22 cellular contexts compared by ENCODE assay signal in genomic region chr11:95502522-95502921, GRCh38.
"Had no signal": no experiment of that assay in that cellular context is flagged by ENCODE, and none has a peak within 500 bp of the region (broad histone marks: within the 10 kb centered on the region; RNA-seq: fewer than 3 reads in every experiment).

No MANE protein-coding gene starts in this region.

- ATAC-seq: effector memory CD8-positive, alpha-beta T cell; gastrocnemius medialis; left lung; lower lobe of right lung; mucosa of descending colon had no signal

- H3K4me3 ChIP-seq: colonic mucosa, esophagus squamous epithelium, gastrocnemius medialis, heart right ventricle, left lung, lower lobe of right lung, mucosa of descending colon had no signal

- DNase-seq: colonic mucosa; cortex of kidney; effector CD8-positive, alpha-beta T cell; effector memory CD8-positive, alpha-beta T cell; endodermal cell; erythroblast; esophagus squamous epithelium; foreskin melanocyte; gastrocnemius medialis; glutamatergic neuron; head of caudate nucleus; hippocampal formation; left cardiac atrium; left lung; left ventricle myocardium superior; lower lobe of right lung; mesenchymal stem cell; mucosa of descending colon had no signal

- H3K27ac ChIP-seq: colonic mucosa, epithelial cell of prostate, esophagus squamous epithelium, gastrocnemius medialis, left lung, lower lobe of right lung had no signal

- H3K4me3 Mint-ChIP-seq: dendritic cell treated with granulocyte-macrophage colony-stimulating factor and Interleukin-4, amounts not matched to agents 40 ng/mL and 50 ng/mL, for 4 days; effector memory CD8-positive, alpha-beta T cell; endodermal cell; mesothelial cell of epicardium had no signal

- H3K36me3 Mint-ChIP-seq: mesothelial cell of epicardium had no signal

- H3K27me3 ChIP-seq: colonic mucosa, gastrocnemius medialis, left lung had no signal

- H3K36me3 ChIP-seq: colonic mucosa, esophagus squamous epithelium, gastrocnemius medialis, heart right ventricle, left lung, lower lobe of right lung had no signal

- H3K27ac Mint-ChIP-seq: dendritic cell treated with granulocyte-macrophage colony-stimulating factor and Interleukin-4, amounts not matched to agents 40 ng/mL and 50 ng/mL, for 4 days; effector memory CD8-positive, alpha-beta T cell; endodermal cell; mesothelial cell of epicardium had no signal

- H3K4me1 ChIP-seq: colonic mucosa, gastrocnemius medialis, left lung had no signal

- H3K9me3 Mint-ChIP-seq: dendritic cell treated with granulocyte-macrophage colony-stimulating factor and Interleukin-4, amounts not matched to agents 40 ng/mL and 50 ng/mL, for 4 days; effector memory CD8-positive, alpha-beta T cell; endodermal cell; mesothelial cell of epicardium had no signal

- H3K9me3 ChIP-seq: colonic mucosa, esophagus squamous epithelium, gastrocnemius medialis, heart right ventricle, left lung, lower lobe of right lung, mucosa of descending colon had no signal
